Comparison of ENCODE assay signal across 9 cellular contexts in genomic region chr3:152021951-152022461, GRCh38.
DNase-seq lines count a peak whose midpoint lies in the region; ATAC-seq and TF ChIP-seq lines count a peak whose summit lies in the region.
"Had no signal": no experiment of that assay in that cellular context is flagged by ENCODE, and none has a peak within 500 bp of the region (broad histone marks: within the 10 kb centered on the region; RNA-seq: fewer than 3 reads in every experiment).

No MANE protein-coding gene starts in this region.

- no peaks in the 10 kb centered on the region for H3F3A ChIP-seq in PC-3 (ENCODE audit: low read length, unreplicated experiment)

- H3K9me3 ChIP-seq in PC-3 (ENCODE audit: low read length) (no peaks in the 10 kb centered on the region), endodermal cell (ENCODE audit: control insufficient read depth, low read length) (no peaks in the 10 kb centered on the region)

- H2AFZ ChIP-seq in PC-3 (ENCODE audit: low read length): peak overlapping the region; percentile 18; the same call in 1 of the 2 replicates

- peaks cover 51% of the 10 kb centered on the region for H3K4me1 ChIP-seq in PC-3 (ENCODE audit: insufficient read depth, low read length)
- H3K4me1 ChIP-seq in endodermal cell (ENCODE audit: control insufficient read depth, insufficient read depth, low read length): no peaks in the 10 kb centered on the region

- no peak overlapping the region for H3K4me3 Mint-ChIP-seq in endodermal cell

- POLR2A ChIA-PET in PC-3 (lab: Charles Lee; ENCODE audit: unreplicated experiment): interaction anchor here (0.5 kb wide), 1 partner anchor 247 kb away, joined by 33 read pairs; no protein-coding TSS in a partner anchor

- DNase-seq in PC-3: peak; percentile 97
- DNase-seq in endodermal cell: peak; percentile 48
- DNase-seq in stimulated activated CD4-positive, alpha-beta T cell treated with anti-CD3 and anti-CD28 coated beads, Interleukin-2, amount 100 ng/mL, for 4 hours (ENCODE audit: low read depth): peak; percentile 15
- DNase-seq in posterior vena cava (ENCODE audit: low spot score): no peak
- no peak for DNase-seq in NCI-H1092 treated with DMSO at 0.1 percent for 48 hours (lab: John Stamatoyannopoulos, UW)
- DNase-seq: NCI-H748 treated with DMSO at 0.1 percent for 48 hours had no signal

- no peaks in the 10 kb centered on the region for H3K27me3 ChIP-seq in PC-3 (ENCODE audit: low read length)
- H3K27me3 ChIP-seq in endodermal cell (ENCODE audit: control insufficient read depth, insufficient read depth, low read length, poor library complexity, severe bottlenecking): no peaks in the 10 kb centered on the region

- no peaks in the 10 kb centered on the region for H3K79me2 ChIP-seq in PC-3 (ENCODE audit: low read length)

- H3K36me3 ChIP-seq in PC-3 (ENCODE audit: low read depth, low read length) (no peaks in the 10 kb centered on the region), endodermal cell (ENCODE audit: control insufficient read depth, insufficient read depth, low read length) (no peaks in the 10 kb centered on the region)

- no peaks in the 10 kb centered on the region for H3K9me2 ChIP-seq in PC-3 (replicated peaks; ENCODE audit: low read length)

- WGBS in endodermal cell (ENCODE audit: insufficient coverage in 1 of 2, insufficient read length in 1 of 2), 2 experiments: 89 to 100% methylated on average over 1 to 4 of the region's 4 CpGs

- intact Hi-C loops in PC-3 (cut with micrococcal nuclease) (loop anchor here (1.0 kb wide), 1 partner anchor 46 kb away; no protein-coding TSS in a partner anchor), posterior vena cava (cut with DNase I) (no loop called here)

- peak overlapping the region; percentile 41 for H3K4me2 ChIP-seq in PC-3 (ENCODE audit: low read length)

- no peaks in the 10 kb centered on the region for H3K27me3 Mint-ChIP-seq in endodermal cell (ENCODE audit: insufficient read depth)

- no peaks in the 10 kb centered on the region for H3K36me3 Mint-ChIP-seq in endodermal cell (ENCODE audit: low read depth)

- H3K27ac ChIP-seq in PC-3 (ENCODE audit: low read length): peak overlapping the region; percentile 72
- H3K27ac ChIP-seq in endodermal cell (ENCODE audit: low read depth, low read length): no peak overlapping the region

- no peaks in the 10 kb centered on the region for H3K9me3 Mint-ChIP-seq in endodermal cell

- TF ChIP-seq CTCF in PC-3 (conservative IDR thresholded peaks at IDR 0.05; ENCODE audit: low read depth, low read length) (no peak), endodermal cell (conservative IDR thresholded peaks at IDR 0.05) (no peak)

- H4K20me1 ChIP-seq in PC-3 (ENCODE audit: low read length): no peaks in the 10 kb centered on the region

- H3K4me1 Mint-ChIP-seq in endodermal cell: peaks cover 3% of the 10 kb centered on the region

- ATAC-seq in GM19463 (IDR thresholded peaks at IDR 0.05; ENCODE audit: unreplicated experiment): peak; percentile 90
- ATAC-seq in PC-3: peak; percentile 77
- no peak for ATAC-seq in GM21367 (IDR thresholded peaks at IDR 0.05; ENCODE audit: unreplicated experiment)
- no peak for ATAC-seq in GM21576 (IDR thresholded peaks at IDR 0.05; ENCODE audit: unreplicated experiment)

- H3K9ac ChIP-seq in PC-3 (ENCODE audit: low read length): peak overlapping the region; percentile 46; the same call in 1 of the 2 replicates
- H3K9ac ChIP-seq in endodermal cell (ENCODE audit: extremely low read depth, low read length, poor library complexity, severe bottlenecking): no peak overlapping the region

- CTCF ChIA-PET in PC-3 (lab: Charles Lee): interaction anchor here (0.6 kb wide), 2 partner anchors 83 to 96 kb away, joined by 3 read pairs; no protein-coding TSS in a partner anchor

- no peak overlapping the region for H3K27ac Mint-ChIP-seq in endodermal cell

- BruUV-seq in PC-3 (replicated peaks; lab: Mats Ljungman, UMichigan): no TSS peak

- no peak overlapping the region for H3K4me3 ChIP-seq in PC-3 (ENCODE audit: low read length)
- H3K4me3 ChIP-seq in endodermal cell (ENCODE audit: low read length): no peak overlapping the region

Comparison
In these comparisons a context has a peak if more than half of its experiments do, and no peak if none do; other contexts are left out.
1. ATAC-seq: peak in GM19463 (single experiment) and PC-3 (single experiment); none in GM21367 (single experiment) and GM21576 (single experiment).
2. DNase-seq: peak in PC-3 (single experiment), endodermal cell (single experiment) and stimulated activated CD4-positive, alpha-beta T cell treated with anti-CD3 and anti-CD28 coated beads, Interleukin-2, amount 100 ng/mL, for 4 hours (single experiment); none in posterior vena cava (single experiment) and NCI-H1092 treated with DMSO at 0.1 percent for 48 hours (single experiment).